18 cellular contexts compared by ENCODE assay signal in the genomic region with DNA sequence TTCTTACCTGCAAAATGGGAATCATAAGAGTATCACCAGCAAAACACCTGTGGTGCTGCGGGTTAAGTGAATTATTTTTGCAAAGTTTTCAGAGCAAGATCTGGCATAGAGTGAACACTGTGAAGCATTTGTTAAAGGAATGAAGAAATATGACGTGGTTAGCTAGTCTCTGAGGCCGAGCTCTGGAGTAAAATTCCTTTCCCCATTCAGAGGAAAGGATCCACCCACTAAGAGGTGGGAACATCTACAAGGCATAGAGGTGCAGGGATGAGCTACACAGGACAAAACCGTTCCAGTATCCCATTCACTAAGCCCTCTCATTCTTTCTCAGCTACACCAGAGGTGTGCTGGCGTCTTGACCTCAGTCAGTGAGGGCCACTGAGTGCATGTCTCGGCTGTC.
"Had no signal": no experiment of that assay in that cellular context is flagged by ENCODE, and none has a peak within 500 bp of the region (broad histone marks: within the 10 kb centered on the region; RNA-seq: fewer than 3 reads in every experiment).

No MANE protein-coding gene starts in this region.

- H3K9me3 ChIP-seq: pancreas, testis, upper lobe of right lung had no signal

- H3K4me3 Mint-ChIP-seq: activated naive CD8-positive, alpha-beta T cell; endodermal cell; immature natural killer cell; naive thymus-derived CD8-positive, alpha-beta T cell; stimulated activated memory B cell treated with anti-CD40 and anti-IgM and Interleukin-4, amounts not matched to agents 10 μg/mL and 1 μg/mL and 100 μg/mL, for 72 hours; T-helper 17 cell had no signal

- H3K27ac ChIP-seq: gastroesophageal sphincter, heart right ventricle, pancreas, sigmoid colon, spleen, testis, upper lobe of right lung had no signal

- ATAC-seq: gastroesophageal sphincter; heart right ventricle; left ventricle myocardium superior; naive thymus-derived CD8-positive, alpha-beta T cell; pancreas; stimulated activated memory B cell treated with anti-CD40 and anti-IgM and Interleukin-4, amounts not matched to agents 10 μg/mL and 1 μg/mL and 100 μg/mL, for 72 hours; T-helper 17 cell had no signal

- H3K4me1 ChIP-seq: gastroesophageal sphincter, heart right ventricle, pancreas, sigmoid colon, spleen, testis, upper lobe of right lung had no signal

- H3K4me3 ChIP-seq: gastroesophageal sphincter, heart right ventricle, pancreas, sigmoid colon, spleen, testis, upper lobe of right lung had no signal

- H3K36me3 Mint-ChIP-seq: immature natural killer cell had no signal

- DNase-seq: activated CD4-positive, CD25-positive, alpha-beta regulatory T cell treated with anti-CD3 and anti-CD28 coated beads, Interleukin-2, amount 50 U/mL, for 72 hours; amniotic stem cell; endodermal cell; heart right ventricle; immature natural killer cell; left ventricle myocardium superior; mesenchymal stem cell; naive thymus-derived CD8-positive, alpha-beta T cell; pancreas; sigmoid colon; spleen; stimulated activated CD4-positive, alpha-beta T cell treated with anti-CD3 and anti-CD28 coated beads, Interleukin-4, amount 100 ng/mL, for 4 hours; T-helper 17 cell; testis; upper lobe of right lung had no signal

- H3K36me3 ChIP-seq: gastroesophageal sphincter, heart right ventricle, pancreas, sigmoid colon, spleen, upper lobe of right lung had no signal

- H3K27ac Mint-ChIP-seq: activated naive CD8-positive, alpha-beta T cell; endodermal cell; immature natural killer cell; naive thymus-derived CD8-positive, alpha-beta T cell; stimulated activated memory B cell treated with anti-CD40 and anti-IgM and Interleukin-4, amounts not matched to agents 10 μg/mL and 1 μg/mL and 100 μg/mL, for 72 hours; T-helper 17 cell had no signal

- H3K27me3 ChIP-seq: pancreas, sigmoid colon, testis, upper lobe of right lung had no signal

- H3K4me1 Mint-ChIP-seq: endodermal cell; immature natural killer cell; stimulated activated memory B cell treated with anti-CD40 and anti-IgM and Interleukin-4, amounts not matched to agents 10 μg/mL and 1 μg/mL and 100 μg/mL, for 72 hours had no signal
